Comparison of ENCODE assay signal across 24 cellular contexts in genomic region chr10:118775478-118775877, GRCh38. TPM values are rescaled to one million over a fixed set of nuclear protein-coding genes. Genes with fewer than 3 reads are reported as not detected.
A peak's percentile ranks its signal among the peaks of the same experiment; 100 is the strongest.
DNase-seq lines count a peak whose midpoint lies in the region; ATAC-seq and TF ChIP-seq lines count a peak whose summit lies in the region.
"Had no signal": no experiment of that assay in that cellular context is flagged by ENCODE, and none has a peak within 500 bp of the region (broad histone marks: within the 10 kb centered on the region; RNA-seq: fewer than 3 reads in every experiment).

No MANE protein-coding gene starts in this region.

- H3K9me3 ChIP-seq in A673 (ENCODE audit: low read depth, low read length, poor library complexity, severe bottlenecking) (peaks cover 5% of the 10 kb centered on the region), H9 (ENCODE audit: control insufficient read depth, low read depth, low read length) (no peaks in the 10 kb centered on the region)
- H3K9me3 ChIP-seq: breast epithelium, uterus had no signal

- no peak overlapping the region for H3K4me3 Mint-ChIP-seq in H9
- H3K4me3 Mint-ChIP-seq: activated CD8-positive, alpha-beta T cell treated with anti-CD3 and anti-CD28 coated beads for 36 hours; natural killer cell treated with Interleukin-12 subunit alpha and Interleukin-12 subunit beta and Interleukin-15 and Interleukin-18, amount 100 ng/mL, for 72 hours had no signal

- H2AK5ac ChIP-seq in H9 (ENCODE audit: insufficient read length, low read length), result no peak overlapping the region

- H3K27ac Mint-ChIP-seq in H9, result no peak overlapping the region
- H3K27ac Mint-ChIP-seq: activated CD8-positive, alpha-beta T cell treated with anti-CD3 and anti-CD28 coated beads for 36 hours; natural killer cell treated with Interleukin-12 subunit alpha and Interleukin-12 subunit beta and Interleukin-15 and Interleukin-18, amount 100 ng/mL, for 72 hours had no signal

- POLR2A ChIA-PET in A673 (lab: Charles Lee; ENCODE audit: low non-redundant PET), result no interaction called here

- no peak overlapping the region for H4K8ac ChIP-seq in H9 (replicated peaks; ENCODE audit: insufficient read length, low read depth, low read length)

- peaks cover 0 to 5% (median 1%) of the 10 kb centered on the region in 3 experiments; a peak in 3 of 7 replicates for H3K36me3 Mint-ChIP-seq in H9 (ENCODE audit: insufficient read depth in 1 of 3, low read depth in 3 of 3)
- H3K36me3 Mint-ChIP-seq: natural killer cell treated with Interleukin-12 subunit alpha and Interleukin-12 subunit beta and Interleukin-15 and Interleukin-18, amount 100 ng/mL, for 72 hours had no signal

- no peak for ATAC-seq in GM21717 (IDR thresholded peaks at IDR 0.05; ENCODE audit: unreplicated experiment)
- ATAC-seq: activated CD4-positive, CD25-positive, alpha-beta regulatory T cell treated with anti-CD3 and anti-CD28 coated beads, Interleukin-2, amount 50 U/mL, for 24 hours; activated CD8-positive, alpha-beta T cell treated with anti-CD3 and anti-CD28 coated beads for 36 hours; natural killer cell treated with Interleukin-12 subunit alpha and Interleukin-12 subunit beta and Interleukin-15 and Interleukin-18, amount 100 ng/mL, for 72 hours had no signal

- CTCF ChIA-PET in A673 (lab: Charles Lee), result no interaction called here

- no peak overlapping the region for H3K56ac ChIP-seq in H9 (ENCODE audit: insufficient read length, low read depth, low read length)

- no peaks in the 10 kb centered on the region for H4K20me1 ChIP-seq in H9 (ENCODE audit: control insufficient read depth, insufficient read depth, insufficient read length)
- H4K20me1 ChIP-seq: BLaER1 had no signal

- peaks cover 4 to 12% of the 10 kb centered on the region in 2 experiments for H3K4me1 Mint-ChIP-seq in H9

- no peak overlapping the region for H2AFZ ChIP-seq in H9 (ENCODE audit: low read length)

- intact Hi-C loops in A673 (cut with micrococcal nuclease; ENCODE audit: unreplicated experiment), result no loop called here

- H2BK12ac ChIP-seq in H9 (ENCODE audit: insufficient read length, low read depth, low read length), result no peak overlapping the region

- H3K4me2 ChIP-seq in H9 (ENCODE audit: insufficient read depth, insufficient read length, low read length), result no peak overlapping the region
- H3K4me2 ChIP-seq: BLaER1 had no signal

- peaks cover 8% of the 10 kb centered on the region for H3K27me3 Mint-ChIP-seq in H9 (ENCODE audit: low read depth)
- H3K27me3 Mint-ChIP-seq: activated CD8-positive, alpha-beta T cell treated with anti-CD3 and anti-CD28 coated beads for 36 hours had no signal

- no peak overlapping the region for H3K14ac ChIP-seq in H9 (ENCODE audit: insufficient read depth, low read length)

- no peak overlapping the region for H2BK15ac ChIP-seq in H9 (ENCODE audit: low read depth, low read length)

- H3K4me1 ChIP-seq in A673 (ENCODE audit: insufficient read depth, low read length, poor library complexity, severe bottlenecking), result no peaks in the 10 kb centered on the region
- H3K4me1 ChIP-seq in H9 (ENCODE audit: insufficient read depth, low read length), result no peaks in the 10 kb centered on the region
- H3K4me1 ChIP-seq: BLaER1, breast epithelium, uterus had no signal

- no peak overlapping the region for H3K18ac ChIP-seq in H9 (ENCODE audit: insufficient read length, low read depth, low read length)

- no peak overlapping the region for H2BK20ac ChIP-seq in H9 (ENCODE audit: low read depth, low read length, poor library complexity, severe bottlenecking)

- H3K4me3 ChIP-seq in A673 (ENCODE audit: low read depth, low read length, poor library complexity, severe bottlenecking), result no peak overlapping the region
- no peak overlapping the region for H3K4me3 ChIP-seq in cardiac fibroblast (replicated peaks in 1 of 2; ENCODE audit: low read depth in 2 of 2, low read length in 2 of 2)
- H3K4me3 ChIP-seq: BLaER1, breast epithelium, dorsolateral prefrontal cortex, uterus had no signal

- no peaks in the 10 kb centered on the region for H3K79me1 ChIP-seq in H9 (ENCODE audit: insufficient read depth, low read depth, low read length, poor library complexity, severe bottlenecking)

- H3K4ac ChIP-seq in H9 (ENCODE audit: low read depth, low read length), result no peak overlapping the region

- BruUV-seq in A673 (replicated peaks; lab: Mats Ljungman, UMichigan), result no TSS peak

- no peak for DNase-seq in A673 (ENCODE audit: low spot score)
- no peak for DNase-seq in H9
- peak in 1 of 2 donors; percentile 27 for DNase-seq in cardiac fibroblast (ENCODE audit: low read depth in 2 of 2)
- DNase-seq in iris pigment epithelial cell (ENCODE audit: low read depth), result peak; percentile 32
- no peak for DNase-seq in hypothalamus (lab: John Stamatoyannopoulos, UW)
- DNase-seq in activated CD4-positive, alpha-beta T cell treated with anti-CD3 and anti-CD28 coated beads, Interleukin-2, amount 50 U/mL, for 1 hour, result no peak
- DNase-seq in epidermal melanocyte (ENCODE audit: insufficient read length, low spot score), result no peak
- DNase-seq: activated CD8-positive, alpha-beta T cell treated with anti-CD3 and anti-CD28 coated beads for 36 hours; activated naive CD4-positive, alpha-beta T cell treated with Interleukin-2 at 50 U/mL for 16 hours; activated T-cell treated with anti-CD3 and anti-CD28 coated beads, Interleukin-2, amount 50 U/mL, for 1 hour; amniotic stem cell; dorsolateral prefrontal cortex; KG1; kidney glomerular epithelial cell; NCI-H1694 treated with DMSO at 0.1 percent for 48 hours; NCI-H748 treated with DMSO at 0.1 percent for 48 hours; posterior cingulate gyrus; substantia nigra; uterus had no signal

- H4K91ac ChIP-seq in H9 (ENCODE audit: insufficient read length, low read depth, low read length), result no peak overlapping the region

- H2BK5ac ChIP-seq in H9 (ENCODE audit: insufficient read length, low read length), result no peak overlapping the region

- H4K5ac ChIP-seq in H9 (ENCODE audit: insufficient read length, low read depth, low read length), result no peak overlapping the region

- no peak overlapping the region for H3K9ac ChIP-seq in H9 (ENCODE audit: extremely low read depth, insufficient read length, low read length)
- H3K9ac ChIP-seq: BLaER1 had no signal

- no peaks in the 10 kb centered on the region for H3K79me2 ChIP-seq in H9 (ENCODE audit: insufficient read depth, low read length)

- H3T11ph ChIP-seq in H9 (ENCODE audit: low read length), result no peak overlapping the region

- no peak overlapping the region for H3K27ac ChIP-seq in A673 (ENCODE audit: low read depth, low read length, poor library complexity, severe bottlenecking)
- H3K27ac ChIP-seq in H9 (ENCODE audit: insufficient read length, low read depth, low read length), result no peak overlapping the region
- H3K27ac ChIP-seq: BLaER1, breast epithelium, dorsolateral prefrontal cortex, uterus had no signal

- H2BK120ac ChIP-seq in H9 (ENCODE audit: low read depth, low read length, poor library complexity, severe bottlenecking), result no peak overlapping the region

- peaks cover 6 to 19% of the 10 kb centered on the region in 2 experiments for H3K9me3 Mint-ChIP-seq in H9
- H3K9me3 Mint-ChIP-seq: activated CD8-positive, alpha-beta T cell treated with anti-CD3 and anti-CD28 coated beads for 36 hours; natural killer cell treated with Interleukin-12 subunit alpha and Interleukin-12 subunit beta and Interleukin-15 and Interleukin-18, amount 100 ng/mL, for 72 hours had no signal

- no peaks in the 10 kb centered on the region for H3K23me2 ChIP-seq in H9 (ENCODE audit: insufficient read length, low read depth, low read length, poor library complexity, severe bottlenecking)

- H3K27me3 ChIP-seq in A673 (replicated peaks; ENCODE audit: insufficient read depth, low read depth, low read length, poor library complexity) (no peaks in the 10 kb centered on the region), H9 (ENCODE audit: insufficient read depth, low read length) (no peaks in the 10 kb centered on the region)
- H3K27me3 ChIP-seq: BLaER1, breast epithelium, uterus had no signal

- H3K36me3 ChIP-seq in A673 (ENCODE audit: insufficient read depth, low read length, poor library complexity, severe bottlenecking), result no peaks in the 10 kb centered on the region
- H3K36me3 ChIP-seq: BLaER1, breast epithelium, uterus had no signal

- H3K23ac ChIP-seq in H9 (ENCODE audit: insufficient read length, low read depth, low read length), result no peak overlapping the region

- TF ChIP-seq CTCF in A673 (conservative IDR thresholded peaks at IDR 0.05; ENCODE audit: low read depth, low read length) (peak; percentile 36), H9 (conservative IDR thresholded peaks at IDR 0.05) (peak; percentile 50), cardiac fibroblast (IDR thresholded peaks at IDR 0.05; ENCODE audit: low read depth, low read length) (peak; percentile 13)

- no CpG with 5 or more reads among the region's 7 CpGs for WGBS in H9 (ENCODE audit: extremely low coverage, insufficient read length, low lambda C conversion rate)

RNA-seq across cellular contexts. Expression of gene CACUL1, which starts 20.7 kb away (rescaled TPM):
- total RNA-seq in A673 (2021) (31.9 and 33.6 TPM in 2 replicates), H9 (2021) (38.5 and 45.1 TPM in 2 replicates)
